Comparison of ENCODE assay signal across 28 cellular contexts in the genomic region with DNA sequence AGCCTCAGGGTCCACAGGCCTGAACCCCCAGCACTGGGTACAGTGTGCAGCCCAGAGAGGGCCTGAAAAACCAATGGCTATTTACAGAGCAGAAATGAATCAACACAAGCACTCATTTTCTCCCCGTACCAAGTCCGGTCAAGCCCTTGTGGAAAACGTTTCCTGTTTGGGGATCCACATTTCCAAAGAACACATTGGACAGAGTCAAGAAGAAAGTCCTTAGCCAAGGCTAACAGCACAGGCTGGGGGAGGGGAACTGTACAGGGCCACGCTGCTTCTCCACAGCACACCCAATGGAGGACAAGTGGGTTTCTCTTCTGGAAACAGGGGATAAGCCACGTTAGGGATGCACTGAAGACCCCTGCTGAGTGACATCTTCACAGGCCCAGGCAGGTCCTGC.
DNase-seq lines count a peak whose midpoint lies in the region; ATAC-seq and TF ChIP-seq lines count a peak whose summit lies in the region.
"Had no signal": no experiment of that assay in that cellular context is flagged by ENCODE, and none has a peak within 500 bp of the region (broad histone marks: within the 10 kb centered on the region; RNA-seq: fewer than 3 reads in every experiment).

No MANE protein-coding gene starts in this region.

- peak; percentile 40 for DNase-seq in activated CD8-positive, alpha-beta memory T cell treated with anti-CD3 and anti-CD28 coated beads for 24 hours
- DNase-seq in activated CD8-positive, alpha-beta memory T cell treated with anti-CD3 and anti-CD28 coated beads, Interleukin-2, amount 50 U/mL, for 4 hours = no peak
- DNase-seq in H9 = no peak
- DNase-seq in NCI-H774 (lab: John Stamatoyannopoulos, UW) = peak; percentile 34
- no peak for DNase-seq in neuronal stem cell (ENCODE audit: low spot score)
- no peak for DNase-seq in HCEC 1CT
- DNase-seq in SJCRH30 = no peak
- DNase-seq in foreskin keratinocyte = no peak
- DNase-seq: AML-193; CD4-positive, alpha-beta T cell; COR-L47; DMS53; IMR-90; KG1; MG63; NCI-H1105 treated with DMSO at 0.1 percent for 48 hours; NCI-H1694; NCI-H2029 treated with DMSO at 0.1 percent for 48 hours; NCI-H2171; NCI-H226; NCI-H510A; PC-9; Right ventricle myocardium superior; RPMI8226 had no signal

- H2BK12ac ChIP-seq in H9 (ENCODE audit: insufficient read length, low read depth, low read length) = no peak overlapping the region
- no peak overlapping the region for H2BK12ac ChIP-seq in neuronal stem cell (ENCODE audit: low read length)

- H3K4me1 ChIP-seq in H9 (ENCODE audit: insufficient read depth, low read length) (no peaks in the 10 kb centered on the region), neuronal stem cell (ENCODE audit: control insufficient read depth in 2 of 2, insufficient read depth in 1 of 2, low read depth in 1 of 2, low read length in 2 of 2) (no peaks in the 10 kb centered on the region), SJCRH30 (no peaks in the 10 kb centered on the region), foreskin keratinocyte (no peaks in the 10 kb centered on the region)
- H3K4me1 ChIP-seq: A549; BLaER1 treated with 17β-estradiol and CSF1 and Interleukin-3, amounts not matched to agents 10 nM and 100 nM; HAP-1 had no signal

- H2BK15ac ChIP-seq in H9 (ENCODE audit: low read depth, low read length) (no peak overlapping the region), neuronal stem cell (ENCODE audit: low read length) (no peak overlapping the region)

- no peak overlapping the region for H3K56ac ChIP-seq in H9 (ENCODE audit: insufficient read length, low read depth, low read length)

- H3K18ac ChIP-seq in H9 (ENCODE audit: insufficient read length, low read depth, low read length) = no peak overlapping the region
- H3K18ac ChIP-seq in neuronal stem cell (ENCODE audit: low read length) = peak overlapping the region; percentile 17

- no peaks in the 10 kb centered on the region for H3K9me3 Mint-ChIP-seq in H9
- H3K9me3 Mint-ChIP-seq: CD4-positive, alpha-beta T cell; GM23338 had no signal

- H4K8ac ChIP-seq in H9 (replicated peaks; ENCODE audit: insufficient read length, low read depth, low read length) (peak overlapping the region; percentile 50), neuronal stem cell (ENCODE audit: low read depth, low read length) (no peak overlapping the region)

- TF ChIP-seq CTCF in H9 (conservative IDR thresholded peaks at IDR 0.05) = no peak
- TF ChIP-seq CTCF in foreskin keratinocyte (conservative IDR thresholded peaks at IDR 0.05) = no peak

- H4K91ac ChIP-seq in H9 (ENCODE audit: insufficient read length, low read depth, low read length) (no peak overlapping the region), neuronal stem cell (ENCODE audit: low read depth, low read length, poor library complexity) (no peak overlapping the region)

- no peaks in the 10 kb centered on the region for H3K79me2 ChIP-seq in H9 (ENCODE audit: insufficient read depth, low read length)

- H2BK20ac ChIP-seq in H9 (ENCODE audit: low read depth, low read length, poor library complexity, severe bottlenecking) = no peak overlapping the region

- H3K4me1 Mint-ChIP-seq in H9 = peaks cover 0 to 4% of the 10 kb centered on the region in 2 experiments; a peak in 2 of 4 replicates

- H2BK5ac ChIP-seq in H9 (ENCODE audit: insufficient read length, low read length) (no peak overlapping the region), neuronal stem cell (ENCODE audit: low read length) (no peak overlapping the region)

- no peak overlapping the region for H2BK120ac ChIP-seq in H9 (ENCODE audit: low read depth, low read length, poor library complexity, severe bottlenecking)
- H2BK120ac ChIP-seq in neuronal stem cell (ENCODE audit: low read depth, low read length) = no peak overlapping the region

- H3K36me3 ChIP-seq in neuronal stem cell (replicated peaks in 1 of 2; ENCODE audit: control insufficient read depth in 2 of 2, insufficient read depth in 2 of 2, low read length in 2 of 2) = no peaks in the 10 kb centered on the region
- no peaks in the 10 kb centered on the region for H3K36me3 ChIP-seq in SJCRH30
- H3K36me3 ChIP-seq: BLaER1 treated with 17β-estradiol and CSF1 and Interleukin-3, amounts not matched to agents 10 nM and 100 nM; HAP-1; MG63 had no signal

- H3K4ac ChIP-seq in H9 (ENCODE audit: low read depth, low read length) (no peak overlapping the region), neuronal stem cell (ENCODE audit: low read length) (no peak overlapping the region)

- WGBS in H9 (ENCODE audit: extremely low coverage, insufficient read length, low lambda C conversion rate) = no CpG with 5 or more reads among the region's 5 CpGs
- no CpG with 5 or more reads among the region's 5 CpGs for WGBS in neuronal stem cell (ENCODE audit: extremely low coverage in 2 of 2, insufficient read length in 2 of 2, insufficient replicate concordance in 1 of 2), 2 donors

- H3K9ac ChIP-seq in H9 (ENCODE audit: extremely low read depth, insufficient read length, low read length) (no peak overlapping the region), neuronal stem cell (ENCODE audit: low read depth, low read length, poor library complexity) (no peak overlapping the region)
- H3K9ac ChIP-seq: BLaER1 treated with 17β-estradiol and CSF1 and Interleukin-3, amounts not matched to agents 10 nM and 100 nM had no signal

- no peak overlapping the region for H2AK5ac ChIP-seq in H9 (ENCODE audit: insufficient read length, low read length)
- no peak overlapping the region for H2AK5ac ChIP-seq in neuronal stem cell (ENCODE audit: low read depth, low read length)

- no peaks in the 10 kb centered on the region for H3K36me3 Mint-ChIP-seq in H9 (ENCODE audit: insufficient read depth in 1 of 3, low read depth in 3 of 3)

- H3T11ph ChIP-seq in H9 (ENCODE audit: low read length) = no peak overlapping the region

- no peak overlapping the region for H3K27ac Mint-ChIP-seq in H9
- H3K27ac Mint-ChIP-seq: CD4-positive, alpha-beta T cell; GM23338 had no signal

- H2AFZ ChIP-seq in H9 (ENCODE audit: low read length) = no peak overlapping the region
- no peak overlapping the region for H2AFZ ChIP-seq in neuronal stem cell (ENCODE audit: low read length)
- H2AFZ ChIP-seq: GM23338, PC-9 had no signal

- peak overlapping the region in 1 of 2 donors; percentile 46 for H3K4me3 ChIP-seq in neuronal stem cell (ENCODE audit: low read length in 2 of 2)
- H3K4me3 ChIP-seq in SJCRH30 = no peak overlapping the region
- H3K4me3 ChIP-seq: A549; BLaER1 treated with 17β-estradiol and CSF1 and Interleukin-3, amounts not matched to agents 10 nM and 100 nM; GM23338; HAP-1; MG63; PC-9 had no signal

- no peaks in the 10 kb centered on the region for H4K20me1 ChIP-seq in H9 (ENCODE audit: control insufficient read depth, insufficient read depth, insufficient read length)
- H4K20me1 ChIP-seq: BLaER1 treated with 17β-estradiol and CSF1 and Interleukin-3, amounts not matched to agents 10 nM and 100 nM had no signal

- H3K9me3 ChIP-seq in H9 (ENCODE audit: control insufficient read depth, low read depth, low read length) (no peaks in the 10 kb centered on the region), neuronal stem cell (replicated peaks in 1 of 2; ENCODE audit: control insufficient read depth in 2 of 2, insufficient read depth in 1 of 2, low read depth in 1 of 2, low read length in 2 of 2) (no peaks in the 10 kb centered on the region), SJCRH30 (replicated peaks) (no peaks in the 10 kb centered on the region)
- H3K9me3 ChIP-seq: A549; BLaER1 treated with 17β-estradiol and CSF1 and Interleukin-3, amounts not matched to agents 10 nM and 100 nM; HAP-1; MG63 had no signal

- H4K5ac ChIP-seq in H9 (ENCODE audit: insufficient read length, low read depth, low read length) = peak overlapping the region; percentile 33

- H3K79me1 ChIP-seq in H9 (ENCODE audit: insufficient read depth, low read depth, low read length, poor library complexity, severe bottlenecking) = no peaks in the 10 kb centered on the region
- no peaks in the 10 kb centered on the region for H3K79me1 ChIP-seq in neuronal stem cell (ENCODE audit: low read depth, low read length)

- H3K27ac ChIP-seq in H9 (ENCODE audit: insufficient read length, low read depth, low read length) = no peak overlapping the region
- H3K27ac ChIP-seq in neuronal stem cell (replicated peaks; ENCODE audit: low read length) = no peak overlapping the region
- H3K27ac ChIP-seq in SJCRH30 = no peak overlapping the region
- H3K27ac ChIP-seq in foreskin keratinocyte = no peak overlapping the region
- H3K27ac ChIP-seq: A549; BLaER1 treated with 17β-estradiol and CSF1 and Interleukin-3, amounts not matched to agents 10 nM and 100 nM; PC-9 had no signal

- H3K4me2 ChIP-seq in H9 (ENCODE audit: insufficient read depth, insufficient read length, low read length) (no peak overlapping the region), neuronal stem cell (ENCODE audit: insufficient read depth, low read length, poor library complexity, severe bottlenecking) (no peak overlapping the region)
- H3K4me2 ChIP-seq: A549; BLaER1 treated with 17β-estradiol and CSF1 and Interleukin-3, amounts not matched to agents 10 nM and 100 nM; GM23338; PC-9 had no signal

- H3K14ac ChIP-seq in H9 (ENCODE audit: insufficient read depth, low read length) = no peak overlapping the region
- H3K14ac ChIP-seq in neuronal stem cell (ENCODE audit: low read length) = peak overlapping the region; percentile 51

- no peak overlapping the region for H3K23ac ChIP-seq in H9 (ENCODE audit: insufficient read length, low read depth, low read length)
- H3K23ac ChIP-seq in neuronal stem cell (ENCODE audit: low read depth, low read length, poor library complexity) = no peak overlapping the region

- H3K27me3 Mint-ChIP-seq in H9 (ENCODE audit: low read depth) = peaks cover 13% of the 10 kb centered on the region

- no peak for ATAC-seq in foreskin keratinocyte
- ATAC-seq: A549, GM23338 had no signal

- no peak overlapping the region for H3K4me3 Mint-ChIP-seq in H9
- H3K4me3 Mint-ChIP-seq: CD4-positive, alpha-beta T cell; GM23338 had no signal

- no peaks in the 10 kb centered on the region for H3K27me3 ChIP-seq in H9 (ENCODE audit: insufficient read depth, low read length)
- H3K27me3 ChIP-seq in neuronal stem cell (ENCODE audit: control insufficient read depth in 3 of 3, insufficient read depth in 3 of 3, low read depth in 1 of 3, low read length in 3 of 3) = peaks cover 0 to 11% (median 0%) of the 10 kb centered on the region in 3 experiments
- no peaks in the 10 kb centered on the region for H3K27me3 ChIP-seq in SJCRH30
- no peaks in the 10 kb centered on the region for H3K27me3 ChIP-seq in foreskin keratinocyte
- H3K27me3 ChIP-seq: BLaER1 treated with 17β-estradiol and CSF1 and Interleukin-3, amounts not matched to agents 10 nM and 100 nM; MG63 had no signal

- H3K23me2 ChIP-seq in H9 (ENCODE audit: insufficient read length, low read depth, low read length, poor library complexity, severe bottlenecking) = no peaks in the 10 kb centered on the region

Comparison
In these comparisons a context has a peak if more than half of its experiments do, and no peak if none do; other contexts are left out.
1. DNase-seq: peak in activated CD8-positive, alpha-beta memory T cell treated with anti-CD3 and anti-CD28 coated beads for 24 hours (single experiment) and NCI-H774 (single experiment); none in activated CD8-positive, alpha-beta memory T cell treated with anti-CD3 and anti-CD28 coated beads, Interleukin-2, amount 50 U/mL, for 4 hours (single experiment), H9 (single experiment), neuronal stem cell (single experiment), HCEC 1CT (single experiment), SJCRH30 (0 of 2) and foreskin keratinocyte (0 of 2).